In genomic region chr7:16758634-16759602, GRCh38 we compare ENCODE assay signal across 16 cellular contexts. TPM values are rescaled to one million over a fixed set of nuclear protein-coding genes. Genes with fewer than 3 reads are reported as not detected.
DNase-seq lines count a peak whose midpoint lies in the region; ATAC-seq lines count a peak whose summit lies in the region.
"Had no signal": no experiment of that assay in that cellular context is flagged by ENCODE, and none has a peak within 500 bp of the region (broad histone marks: within the 10 kb centered on the region; RNA-seq: fewer than 3 reads in every experiment).

No MANE protein-coding gene starts in this region.

- peak overlapping the region in 1 of 2 donors; percentile 20 for H3K27ac Mint-ChIP-seq in stimulated activated naive CD8-positive, alpha-beta T cell treated with anti-CD3 and anti-CD28 coated beads, Interleukin-15, amount 100 ng/mL, for 72 hours
- H3K27ac Mint-ChIP-seq in T-helper 17 cell = peak overlapping the region; percentile 3
- H3K27ac Mint-ChIP-seq in memory B cell = peak overlapping the region; percentile 92
- H3K27ac Mint-ChIP-seq: CD14-positive monocyte had no signal

- no peak overlapping the region for H3K4me3 Mint-ChIP-seq in stimulated activated naive CD8-positive, alpha-beta T cell treated with anti-CD3 and anti-CD28 coated beads, Interleukin-15, amount 100 ng/mL, for 72 hours
- H3K4me3 Mint-ChIP-seq in T-helper 17 cell (no peak overlapping the region), memory B cell (peak overlapping the region; percentile 83)
- H3K4me3 Mint-ChIP-seq: CD14-positive monocyte, H9 had no signal

- peak; percentile 17 for ATAC-seq in stimulated activated naive CD8-positive, alpha-beta T cell treated with anti-CD3 and anti-CD28 coated beads, Interleukin-15, Interleukin-2, amounts not matched to agents 100 U/mL and 50 U/mL, for 24 hours
- no peak for ATAC-seq in stimulated activated naive CD8-positive, alpha-beta T cell treated with anti-CD3 and anti-CD28 coated beads, Interleukin-15, amount 100 ng/mL, for 72 hours
- ATAC-seq in T-helper 17 cell (no peak), memory B cell (ENCODE audit: low read depth) (peak; percentile 68), HG02623 (IDR thresholded peaks at IDR 0.05; ENCODE audit: unreplicated experiment) (no peak)
- ATAC-seq: PC-3 had no signal

- H3K4me1 Mint-ChIP-seq in stimulated activated naive CD8-positive, alpha-beta T cell treated with anti-CD3 and anti-CD28 coated beads, Interleukin-15, amount 100 ng/mL, for 72 hours = peaks cover 9% of the 10 kb centered on the region
- H3K4me1 Mint-ChIP-seq in T-helper 17 cell (peaks cover 11% of the 10 kb centered on the region), memory B cell (peaks cover 45% of the 10 kb centered on the region)

- H3K36me3 Mint-ChIP-seq in T-helper 17 cell (ENCODE audit: low read depth) = peaks cover 2% of the 10 kb centered on the region
- peaks cover 21% of the 10 kb centered on the region for H3K36me3 Mint-ChIP-seq in memory B cell
- H3K36me3 Mint-ChIP-seq: CD14-positive monocyte had no signal

- peaks cover 31% of the 10 kb centered on the region for H3K27me3 Mint-ChIP-seq in stimulated activated naive CD8-positive, alpha-beta T cell treated with anti-CD3 and anti-CD28 coated beads, Interleukin-15, amount 100 ng/mL, for 72 hours
- H3K27me3 Mint-ChIP-seq in T-helper 17 cell (peaks cover 26% of the 10 kb centered on the region), memory B cell (no peaks in the 10 kb centered on the region)

- no peak for DNase-seq in stimulated activated naive CD8-positive, alpha-beta T cell treated with anti-CD3 and anti-CD28 coated beads, Interleukin-15, Interleukin-2, amounts not matched to agents 100 U/mL and 50 U/mL, for 24 hours
- DNase-seq in stimulated activated naive CD8-positive, alpha-beta T cell treated with anti-CD3 and anti-CD28 coated beads, Interleukin-15, amount 100 ng/mL, for 72 hours = no peak
- no peak for DNase-seq in T-helper 17 cell
- DNase-seq in memory B cell (ENCODE audit: low spot score in 2 of 2) = peak; percentile 9 to 18
- DNase-seq in COLO668 (lab: John Stamatoyannopoulos, UW; ENCODE audit: unreplicated experiment) = no peak
- DNase-seq in stimulated activated CD4-positive, alpha-beta T cell treated with anti-CD3 and anti-CD28 coated beads, Interleukin-1b, Interleukin-23, amount 100 ng/mL, for 48 hours = no peak
- DNase-seq in NCI-H1105 treated with DMSO at 0.1 percent for 48 hours (lab: John Stamatoyannopoulos, UW) = no peak
- DNase-seq: COR-L47, H9, NCI-H1417, NCI-H187 treated with DMSO at 0.1 percent for 48 hours, NCI-H345, NCI-H526 treated with DMSO at 0.1 percent for 48 hours, PC-3 had no signal

- no peaks in the 10 kb centered on the region for H3K9me3 ChIP-seq in T-helper 17 cell (ENCODE audit: control insufficient read depth, low read length, poor library complexity, severe bottlenecking)

- H3K9me3 Mint-ChIP-seq in stimulated activated naive CD8-positive, alpha-beta T cell treated with anti-CD3 and anti-CD28 coated beads, Interleukin-15, amount 100 ng/mL, for 72 hours = no peaks in the 10 kb centered on the region
- H3K9me3 Mint-ChIP-seq in memory B cell = peaks cover 1% of the 10 kb centered on the region
- H3K9me3 Mint-ChIP-seq: H9 had no signal

RNA-seq across cellular contexts. Expression of gene TSPAN13, which starts 5.4 kb away (rescaled TPM):
- total RNA-seq in T-helper 17 cell = 1 to 10 TPM in 1 of 2 donors, under 1 TPM in 1; 0.42 to 1.4 TPM

RNA-seq across cellular contexts. Expression of gene AGR2, which starts 45.9 kb away (rescaled TPM):
- not detected for total RNA-seq in T-helper 17 cell
- total RNA-seq: H9 had no signal

Comparison
In these comparisons a context has a peak if more than half of its experiments do, and no peak if none do; other contexts are left out.
1. ATAC-seq: peak in stimulated activated naive CD8-positive, alpha-beta T cell treated with anti-CD3 and anti-CD28 coated beads, Interleukin-15, Interleukin-2, amounts not matched to agents 100 U/mL and 50 U/mL, for 24 hours (single experiment) and memory B cell (single experiment); none in stimulated activated naive CD8-positive, alpha-beta T cell treated with anti-CD3 and anti-CD28 coated beads, Interleukin-15, amount 100 ng/mL, for 72 hours (single experiment), T-helper 17 cell (single experiment) and HG02623 (single experiment).
2. DNase-seq: peak in memory B cell (2 of 2); none in stimulated activated naive CD8-positive, alpha-beta T cell treated with anti-CD3 and anti-CD28 coated beads, Interleukin-15, Interleukin-2, amounts not matched to agents 100 U/mL and 50 U/mL, for 24 hours (single experiment), stimulated activated naive CD8-positive, alpha-beta T cell treated with anti-CD3 and anti-CD28 coated beads, Interleukin-15, amount 100 ng/mL, for 72 hours (0 of 2), T-helper 17 cell (0 of 3), COLO668 (single experiment), stimulated activated CD4-positive, alpha-beta T cell treated with anti-CD3 and anti-CD28 coated beads, Interleukin-1b, Interleukin-23, amount 100 ng/mL, for 48 hours (single experiment) and NCI-H1105 treated with DMSO at 0.1 percent for 48 hours (single experiment).